2 cellular contexts compared by ENCODE assay signal in the genomic region with DNA sequence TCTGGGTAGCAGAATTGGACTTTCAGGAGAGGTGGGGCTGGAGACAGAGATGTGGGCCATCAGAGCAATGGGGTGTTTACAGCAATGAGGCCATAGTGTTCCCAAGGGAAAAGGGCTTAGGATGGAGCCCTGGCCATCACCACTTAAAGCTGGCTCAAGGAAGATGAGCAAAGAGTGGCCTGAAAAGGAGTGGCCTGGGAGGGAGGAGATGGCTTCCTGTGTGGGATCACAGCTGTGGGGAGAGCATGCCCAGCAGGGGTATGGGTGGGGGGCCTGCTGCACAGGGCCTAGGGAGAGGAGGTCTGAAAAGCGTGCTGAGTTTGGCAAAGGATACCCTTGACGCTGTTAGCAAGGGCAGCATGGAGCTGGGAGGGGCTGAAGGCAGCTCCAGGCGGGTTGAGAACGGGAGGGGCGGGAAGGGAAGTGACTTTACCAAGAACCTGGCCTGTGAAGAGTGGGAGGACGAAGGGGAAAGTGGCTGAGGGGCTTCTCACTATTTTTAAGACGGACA.
TF ChIP-seq lines count a peak whose summit lies in the region.

No MANE protein-coding gene starts in this region.

TF ChIP-seq in SK-N-SH, 30 proteins besides CTCF, POLR2A, EP300 and RAD21 (continued from another document):
- TF ChIP-seq USF2 (IDR thresholded peaks at IDR 0.05; ENCODE audit: borderline replicate concordance, low read depth, low read length) = no peak

TF ChIP-seq in SK-N-SH treated with all-trans-retinoic acid at 6 μM for 48 hours, 23 proteins besides CTCF, POLR2A, EP300 and RAD21 (continued from another document):
- TF ChIP-seq PPARA (CRISPR knock-in tag; IDR thresholded peaks at IDR 0.05; ENCODE audit: borderline replicate concordance) (no peak), ZFP3 (CRISPR knock-in tag; IDR thresholded peaks at IDR 0.05) (no peak), SNAI2 (CRISPR knock-in tag; IDR thresholded peaks at IDR 0.05) (no peak), ZC3H10 (CRISPR knock-in tag; IDR thresholded peaks at IDR 0.05) (no peak), ARNTL (CRISPR knock-in tag; IDR thresholded peaks at IDR 0.05; ENCODE audit: borderline replicate concordance, low read depth) (no peak), TCF4 (CRISPR knock-in tag; IDR thresholded peaks at IDR 0.05; ENCODE audit: borderline replicate concordance) (no peak), PATZ1 (CRISPR knock-in tag; IDR thresholded peaks at IDR 0.05; ENCODE audit: borderline replicate concordance) (no peak)
- TF ChIP-seq, protein P1, sequence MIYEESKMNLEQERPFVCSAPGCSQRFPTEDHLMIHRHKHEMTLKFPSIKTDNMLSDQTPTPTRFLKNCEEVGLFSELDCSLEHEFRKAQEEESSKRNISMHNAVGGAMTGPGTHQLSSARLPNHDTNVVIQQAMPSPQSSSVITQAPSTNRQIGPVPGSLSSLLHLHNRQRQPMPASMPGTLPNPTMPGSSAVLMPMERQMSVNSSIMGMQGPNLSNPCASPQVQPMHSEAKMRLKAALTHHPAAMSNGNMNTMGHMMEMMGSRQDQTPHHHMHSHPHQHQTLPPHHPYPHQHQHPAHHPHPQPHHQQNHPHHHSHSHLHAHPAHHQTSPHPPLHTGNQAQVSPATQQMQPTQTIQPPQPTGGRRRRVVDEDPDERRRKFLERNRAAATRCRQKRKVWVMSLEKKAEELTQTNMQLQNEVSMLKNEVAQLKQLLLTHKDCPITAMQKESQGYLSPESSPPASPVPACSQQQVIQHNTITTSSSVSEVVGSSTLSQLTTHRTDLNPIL (CRISPR knock-in tag; IDR thresholded peaks at IDR 0.05; ENCODE audit: low read depth) = no peak
